In the genomic region with DNA sequence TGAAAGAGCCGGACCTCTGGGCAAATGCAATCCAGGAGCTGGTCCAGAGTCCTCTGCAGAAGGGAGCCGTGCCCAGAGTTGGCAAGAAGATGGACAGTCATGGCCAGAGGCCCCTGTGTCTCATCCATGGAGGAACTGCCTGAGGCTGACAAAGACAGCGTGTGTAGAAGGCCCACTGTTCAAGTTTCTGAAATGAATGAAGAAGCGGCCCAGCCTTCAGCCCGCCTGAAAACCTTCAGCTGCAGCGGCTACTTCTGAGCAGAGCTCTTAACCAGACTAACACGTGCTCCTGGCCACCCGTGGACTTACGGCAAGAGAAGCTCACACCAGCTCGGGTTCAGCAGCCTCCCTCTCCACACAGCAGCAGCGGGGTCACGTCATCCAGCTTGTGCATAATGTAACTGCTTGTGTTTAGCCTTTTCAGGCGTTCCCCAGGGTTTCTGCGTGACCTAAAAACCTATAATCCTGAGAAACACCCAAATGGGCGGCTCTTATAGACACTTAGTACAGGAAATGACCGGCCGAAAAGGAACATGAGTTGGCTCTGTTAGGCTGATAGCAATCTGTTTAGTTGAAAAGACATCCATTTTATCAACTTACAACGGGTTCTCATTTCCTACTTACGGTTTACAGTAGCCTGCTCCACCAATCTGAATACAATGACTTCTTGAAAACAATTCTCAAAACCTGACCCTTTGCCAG, we compare ENCODE assay signal across 8 cellular contexts. TPM values are rescaled to one million over a fixed set of nuclear protein-coding genes. Genes with fewer than 3 reads are reported as not detected.
DNase-seq lines count a peak whose midpoint lies in the region; ATAC-seq and FAIRE-seq lines count a peak whose summit lies in the region.

A gene with protein sequence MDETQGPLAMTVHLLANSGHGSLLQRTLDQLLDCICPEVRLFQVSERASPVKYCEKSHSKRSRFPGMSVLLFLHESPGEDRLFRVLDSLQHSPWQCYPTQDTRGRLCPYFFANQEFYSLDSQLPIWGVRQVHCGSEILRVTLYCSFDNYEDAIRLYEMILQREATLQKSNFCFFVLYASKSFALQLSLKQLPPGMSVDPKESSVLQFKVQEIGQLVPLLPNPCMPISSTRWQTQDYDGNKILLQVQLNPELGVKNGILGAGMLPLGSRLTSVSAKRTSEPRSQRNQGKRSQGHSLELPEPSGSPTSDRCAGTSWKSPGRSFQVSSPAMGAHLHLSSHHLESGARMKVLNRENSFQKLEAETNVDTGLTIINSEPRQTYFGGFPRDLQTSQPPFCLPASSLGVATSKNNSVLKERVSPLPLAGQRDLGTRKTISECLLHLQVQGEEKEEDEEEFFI (minus strand): TSS at position 467 of the 702 bp plus-strand sequence. CDS start 339 bp downstream, at position 128.

- DNase-seq in GM19239 (ENCODE audit: insufficient read length, low spot score) (no peak), OCI-M1 (lab: John Stamatoyannopoulos, UW) (peak; percentile 88), astrocyte of the hippocampus (ENCODE audit: low read depth, low spot score) (peak; percentile 14), left lobe of liver (ENCODE audit: low spot score) (peak; percentile 86), NCI-H1930 (lab: John Stamatoyannopoulos, UW) (no peak), RPMI8226 (no peak), NCI-H146 treated with DMSO at 0.1 percent for 48 hours (lab: John Stamatoyannopoulos, UW; ENCODE audit: unreplicated experiment) (no peak)
- peak; percentile 33 for DNase-seq in stimulated activated CD4-positive, alpha-beta T cell treated with anti-CD3 and anti-CD28 coated beads, Interleukin-1b, Interleukin-23, amount 100 ng/mL, for 48 hours

- peak; percentile 96 for ATAC-seq in left lobe of liver

- peak; percentile 63 for FAIRE-seq in GM19239 (lab: Jason Lieb, UNC)

RNA-seq across cellular contexts. Expression of the gene that starts here (rescaled TPM):
- 2.1 TPM for total RNA-seq in left lobe of liver

Comparison
In these comparisons a context has a peak if more than half of its experiments do, and no peak if none do; other contexts are left out.
1. DNase-seq: peak in OCI-M1 (single experiment), astrocyte of the hippocampus (single experiment), left lobe of liver (single experiment) and stimulated activated CD4-positive, alpha-beta T cell treated with anti-CD3 and anti-CD28 coated beads, Interleukin-1b, Interleukin-23, amount 100 ng/mL, for 48 hours (single experiment); none in GM19239 (single experiment), NCI-H1930 (0 of 2), RPMI8226 (single experiment) and NCI-H146 treated with DMSO at 0.1 percent for 48 hours (single experiment).